ENCODE assay signal across 19 cellular contexts in genomic region chr17:76232342-76232741, GRCh38. TPM values are rescaled to one million over a fixed set of nuclear protein-coding genes. Genes with fewer than 3 reads are reported as not detected.
A peak's percentile ranks its signal among the peaks of the same experiment; 100 is the strongest.
DNase-seq lines count a peak whose midpoint lies in the region; ATAC-seq, FAIRE-seq and TF ChIP-seq lines count a peak whose summit lies in the region.
"Had no signal": no experiment of that assay in that cellular context is flagged by ENCODE, and none has a peak within 500 bp of the region (broad histone marks: within the 10 kb centered on the region; RNA-seq: fewer than 3 reads in every experiment).

No MANE protein-coding gene starts in this region.

- TF ChIP-seq EP300 in SK-N-SH (IDR thresholded peaks at IDR 0.05; ENCODE audit: borderline replicate concordance in 1 of 2, low read depth in 1 of 2, low read length in 1 of 2) (no peak), sigmoid colon (IDR thresholded peaks at IDR 0.05) (no peak)

- H3K27me3 ChIP-seq in ACC112 (ENCODE audit: insufficient read depth, low read length) (peaks cover 14% of the 10 kb centered on the region), SK-N-SH (ENCODE audit: insufficient read depth) (no peaks in the 10 kb centered on the region), right lobe of liver (no peaks in the 10 kb centered on the region), sigmoid colon (no peaks in the 10 kb centered on the region), right cardiac atrium (ENCODE audit: control insufficient read depth, insufficient read depth) (no peaks in the 10 kb centered on the region)
- H3K27me3 ChIP-seq: heart left ventricle, uterus had no signal

- H4K20me1 ChIP-seq in SK-N-SH (ENCODE audit: insufficient read depth): no peaks in the 10 kb centered on the region

- POLR2A ChIA-PET in SK-N-SH (lab: Yijun Ruan, JAX): no interaction called here

- peak; percentile 26 for FAIRE-seq in GM18507 (lab: Jason Lieb, UNC)

- no peaks in the 10 kb centered on the region for H3K9me2 ChIP-seq in SK-N-SH

- peaks cover 8% of the 10 kb centered on the region for H3K4me1 ChIP-seq in ACC112 (ENCODE audit: control insufficient read depth, insufficient read depth, low read length, unreplicated experiment)
- no peaks in the 10 kb centered on the region for H3K4me1 ChIP-seq in SK-N-SH (ENCODE audit: control insufficient read depth in 1 of 2, insufficient read depth in 2 of 2, low read depth in 1 of 2, low read length in 1 of 2)
- H3K4me1 ChIP-seq in right lobe of liver: no peaks in the 10 kb centered on the region
- H3K4me1 ChIP-seq in sigmoid colon: no peaks in the 10 kb centered on the region
- no peaks in the 10 kb centered on the region for H3K4me1 ChIP-seq in right cardiac atrium (ENCODE audit: control insufficient read depth, insufficient read depth, low read length)
- H3K4me1 ChIP-seq: heart left ventricle, uterus had no signal

- no peak overlapping the region for H3K9ac ChIP-seq in SK-N-SH
- H3K9ac ChIP-seq: KMS-11 had no signal

- CTCF ChIA-PET in SK-N-SH (lab: Yijun Ruan, JAX): interaction anchor here (1.5 kb wide), 1 partner anchor 50 kb away, joined by 4 read pairs; no protein-coding TSS in a partner anchor

- no peak overlapping the region for H3K4me2 ChIP-seq in SK-N-SH
- H3K4me2 ChIP-seq: KMS-11, smooth muscle cell had no signal

- TF ChIP-seq POLR2A in right lobe of liver (IDR thresholded peaks at IDR 0.05) (no peak), sigmoid colon (IDR thresholded peaks at IDR 0.05) (no peak)

- TF ChIP-seq CTCF in SK-N-SH (IDR thresholded peaks at IDR 0.05) (no peak), right lobe of liver (IDR thresholded peaks at IDR 0.05) (no peak), sigmoid colon (IDR thresholded peaks at IDR 0.05) (no peak)

- no peaks in the 10 kb centered on the region for H3K79me2 ChIP-seq in ACC112 (ENCODE audit: control insufficient read depth, insufficient read depth, low read length, unreplicated experiment)
- H3K79me2 ChIP-seq in SK-N-SH (ENCODE audit: insufficient read depth): no peaks in the 10 kb centered on the region

- H3K27ac ChIP-seq in ACC112 (ENCODE audit: low read depth, low read length) (no peak overlapping the region), SK-N-SH (ENCODE audit: low read depth in 2 of 2, low read length in 1 of 2) (no peak overlapping the region), right lobe of liver (no peak overlapping the region), sigmoid colon (no peak overlapping the region), right cardiac atrium (ENCODE audit: low read length) (no peak overlapping the region)
- H3K27ac ChIP-seq: brain microvascular endothelial cell, heart left ventricle, KMS-11, uterus had no signal

- H3K4me3 ChIP-seq in ACC112 (ENCODE audit: low read depth, low read length) (no peak overlapping the region), SK-N-SH (ENCODE audit: low read depth in 2 of 2, low read length in 1 of 2) (no peak overlapping the region), right lobe of liver (no peak overlapping the region), sigmoid colon (no peak overlapping the region), right cardiac atrium (ENCODE audit: low read length) (no peak overlapping the region)
- H3K4me3 ChIP-seq: heart left ventricle, smooth muscle cell, uterus had no signal

- no peaks in the 10 kb centered on the region for H3K9me3 ChIP-seq in SK-N-SH
- H3K9me3 ChIP-seq in right lobe of liver: no peaks in the 10 kb centered on the region
- no peaks in the 10 kb centered on the region for H3K9me3 ChIP-seq in sigmoid colon
- no peaks in the 10 kb centered on the region for H3K9me3 ChIP-seq in right cardiac atrium (ENCODE audit: control insufficient read depth, low read length)
- H3K9me3 ChIP-seq: heart left ventricle, uterus had no signal

- 70% methylated on average over 2 of the region's 2 CpGs for WGBS in SK-N-SH (ENCODE audit: low lambda C conversion rate)
- 91% methylated on average over 2 of the region's 2 CpGs for WGBS in right lobe of liver (ENCODE audit: insufficient coverage, low coverage, low lambda C conversion rate, missing lambda C conversion rate)
- 85 to 86% methylated on average over 2 of the region's 2 CpGs for WGBS in sigmoid colon, 2 donors
- WGBS in right cardiac atrium: 72% methylated on average over 2 of the region's 2 CpGs

- intact Hi-C loops in right lobe of liver (cut with DNase I) (no loop called here), sigmoid colon (cut with DNase I) (no loop called here), right cardiac atrium (cut with DNase I) (no loop called here)

- H2AFZ ChIP-seq in ACC112 (ENCODE audit: low read length, unreplicated experiment) (peak overlapping the region; percentile 43), SK-N-SH (ENCODE audit: low read depth) (no peak overlapping the region)

- no peak for TF ChIP-seq RAD21 in SK-N-SH (IDR thresholded peaks at IDR 0.05; ENCODE audit: low read length)

- no peak for ATAC-seq in right lobe of liver
- no peak for ATAC-seq in right cardiac atrium
- ATAC-seq: heart left ventricle had no signal

- peaks cover 5% of the 10 kb centered on the region for H3F3A ChIP-seq in SK-N-SH (replicated peaks; ENCODE audit: insufficient read depth)

- DNase-seq in GM18507 (ENCODE audit: extremely low spot score, insufficient read length, low read depth) (no peak), SK-N-SH (no peak), fibroblast of gingiva (ENCODE audit: low read depth) (peak; percentile 93), right lobe of liver (no peak), DMS 273 treated with DMSO at 0.1 percent for 48 hours (lab: John Stamatoyannopoulos, UW) (no peak), sigmoid colon (no peak), right cardiac atrium (no peak)
- DNase-seq: activated CD4-positive, alpha-beta memory T cell treated with anti-CD3 and anti-CD28 coated beads, Interleukin-2, amount 10 ng/mL, durations not matched to agents 7 days and 5 days; activated effector memory CD4-positive, alpha-beta T cell treated with Interleukin-2 at 50 U/mL for 16 hours; brain microvascular endothelial cell; DMS153; effector CD4-positive, alpha-beta T cell; H9; heart left ventricle; NCI-H1930; uterus had no signal

- H3K36me3 ChIP-seq in ACC112 (ENCODE audit: insufficient read depth, low read length): no peaks in the 10 kb centered on the region
- no peaks in the 10 kb centered on the region for H3K36me3 ChIP-seq in SK-N-SH (replicated peaks in 1 of 2; ENCODE audit: control insufficient read depth in 1 of 2, insufficient read depth in 2 of 2, low read length in 1 of 2)
- no peaks in the 10 kb centered on the region for H3K36me3 ChIP-seq in right lobe of liver
- H3K36me3 ChIP-seq in sigmoid colon: no peaks in the 10 kb centered on the region
- H3K36me3 ChIP-seq: brain microvascular endothelial cell, heart left ventricle, uterus had no signal

TF ChIP-seq in SK-N-SH, 30 proteins besides CTCF, POLR2A, EP300 and RAD21 (continues in another document):
- peak; percentile 55; the same call in 1 of the 2 replicates for TF ChIP-seq PBX3 (IDR thresholded peaks at IDR 0.05)
- no peak for TF ChIP-seq EZH2phosphoT487 (IDR thresholded peaks at IDR 0.05; ENCODE audit: borderline replicate concordance, low read depth)
- peak; percentile 59; the same call in 1 of the 2 replicates for TF ChIP-seq FOSL2 (IDR thresholded peaks at IDR 0.05; ENCODE audit: borderline replicate concordance, low read depth)
- no peak for TF ChIP-seq USF2 (IDR thresholded peaks at IDR 0.05; ENCODE audit: borderline replicate concordance, low read depth, low read length)
- peak; percentile 77 for TF ChIP-seq TCF12 (IDR thresholded peaks at IDR 0.05)
- TF ChIP-seq JUND (IDR thresholded peaks at IDR 0.05): peak; percentile 60; the same call in 1 of the 2 replicates
- TF ChIP-seq TAF1 (IDR thresholded peaks at IDR 0.05; ENCODE audit: borderline replicate concordance, low read depth, low read length): no peak
- TF ChIP-seq GATA2 (CRISPR knock-in tag; IDR thresholded peaks at IDR 0.05): no peak
- TF ChIP-seq RXRA (IDR thresholded peaks at IDR 0.05; ENCODE audit: borderline replicate concordance, low read depth): no peak

RNA-seq across cellular contexts. Expression of gene RNF157, which starts 8.0 kb away (rescaled TPM):
- 5.2 TPM in 2 replicates for polyA plus RNA-seq in SK-N-SH (2012; rRNA removed)
- polyA plus RNA-seq in SK-N-SH (2012; cell fraction: cytosol; rRNA removed): 4.1 and 6.3 TPM in 2 replicates
- polyA plus RNA-seq in SK-N-SH (2012; cell fraction: nucleus; rRNA removed): 5.5 and 8.1 TPM in 2 replicates
- 10 to 100 TPM in 2 of 6 experiments, 1 to 10 TPM in 2, under 1 TPM in 2; 0.39 to 14.5 (median 6.0) TPM for total RNA-seq in right lobe of liver
- total RNA-seq in sigmoid colon: 1 to 10 TPM; 3.1 to 9.1 (median 4.5) TPM
- polyA plus RNA-seq in sigmoid colon: 10 to 100 TPM in 2 of 3 donors, 1 to 10 TPM in 1; 6.0 to 29.5 (median 10.9) TPM
- total RNA-seq in right cardiac atrium: 10 to 100 TPM; 10.2 to 18.8 (median 13.9) TPM
- polyA plus RNA-seq in right cardiac atrium: 12.1 TPM

RNA-seq across cellular contexts. Expression of gene UBALD2, which starts 32.8 kb away (rescaled TPM):
- polyA plus RNA-seq in SK-N-SH (2012; rRNA removed) (16.7 and 27.0 TPM in 2 replicates), sigmoid colon (100 to 1,000 TPM in 1 of 3 donors, 10 to 100 TPM in 2; 56.0 to 105 (median 98.7) TPM), right cardiac atrium (19.5 TPM)
- polyA plus RNA-seq in SK-N-SH (2012; cell fraction: cytosol; rRNA removed): 10.3 and 14.0 TPM in 2 replicates
- 14.0 and 19.5 TPM in 2 replicates for polyA plus RNA-seq in SK-N-SH (2012; cell fraction: nucleus; rRNA removed)
- total RNA-seq in right lobe of liver (10 to 100 TPM in 4 of 6 experiments, 1 to 10 TPM in 2; 7.3 to 17.9 (median 14.5) TPM), sigmoid colon (10 to 100 TPM in 1 of 4 donors, 1 to 10 TPM in 3; 3.9 to 11.8 (median 6.5) TPM), right cardiac atrium (10 to 100 TPM; 19.8 to 28.9 (median 24.5) TPM)
